In genomic region chr7:2084781-2085505, GRCh38 we compare ENCODE assay signal across 20 cellular contexts.
DNase-seq lines count a peak whose midpoint lies in the region; ATAC-seq and TF ChIP-seq lines count a peak whose summit lies in the region.
"Had no signal": no experiment of that assay in that cellular context is flagged by ENCODE, and none has a peak within 500 bp of the region (broad histone marks: within the 10 kb centered on the region; RNA-seq: fewer than 3 reads in every experiment).

No MANE protein-coding gene starts in this region.

- no peak overlapping the region for H3K4me3 ChIP-seq in Loucy (ENCODE audit: low read length, poor library complexity, severe bottlenecking)
- H3K4me3 ChIP-seq: lung, prostate gland had no signal

- no peaks in the 10 kb centered on the region for H3K9me2 ChIP-seq in Loucy (replicated peaks; ENCODE audit: low read depth, low read length)
- H3K9me2 ChIP-seq: SK-N-SH had no signal

- H3K4me1 ChIP-seq in Loucy (ENCODE audit: insufficient read depth, low read length, poor library complexity, severe bottlenecking): peaks cover 23% of the 10 kb centered on the region
- H3K4me1 ChIP-seq: Caco-2, prostate gland had no signal

- H4K20me1 ChIP-seq in Loucy (ENCODE audit: insufficient read depth, low read length, poor library complexity, severe bottlenecking): no peaks in the 10 kb centered on the region

- H3F3A ChIP-seq in Loucy (ENCODE audit: low read depth): no peaks in the 10 kb centered on the region

- peak overlapping the region; percentile 35 for H3K4me2 ChIP-seq in Loucy (ENCODE audit: low read depth, low read length, poor library complexity, severe bottlenecking)
- H3K4me2 ChIP-seq: SK-N-SH had no signal

- no peak overlapping the region for H3K4me3 Mint-ChIP-seq in central memory CD8-positive, alpha-beta T cell
- H3K4me3 Mint-ChIP-seq: activated CD4-positive, alpha-beta T cell treated with anti-CD3 and anti-CD28 coated beads, Interleukin-2, amount 10 ng/mL, durations not matched to agents 7 days and 5 days; type B pancreatic cell had no signal

- peak overlapping the region; percentile 58 for H3K27ac Mint-ChIP-seq in central memory CD8-positive, alpha-beta T cell (ENCODE audit: low read depth)
- H3K27ac Mint-ChIP-seq: activated CD4-positive, alpha-beta T cell treated with anti-CD3 and anti-CD28 coated beads, Interleukin-2, amount 10 ng/mL, durations not matched to agents 7 days and 5 days; type B pancreatic cell had no signal

- H3K27me3 ChIP-seq in Loucy (ENCODE audit: insufficient read depth, low read length, poor library complexity, severe bottlenecking): no peaks in the 10 kb centered on the region

- H3K79me2 ChIP-seq in Loucy (ENCODE audit: insufficient read depth, low read length): no peaks in the 10 kb centered on the region

- peaks cover 19% of the 10 kb centered on the region for H3K4me1 Mint-ChIP-seq in central memory CD8-positive, alpha-beta T cell

- no peaks in the 10 kb centered on the region for H3K9me3 Mint-ChIP-seq in central memory CD8-positive, alpha-beta T cell
- H3K9me3 Mint-ChIP-seq: activated CD4-positive, alpha-beta T cell treated with anti-CD3 and anti-CD28 coated beads, Interleukin-2, amount 10 ng/mL, durations not matched to agents 7 days and 5 days; type B pancreatic cell had no signal

- H3K36me3 ChIP-seq in Loucy (ENCODE audit: insufficient read depth, low read length): peaks cover 12% of the 10 kb centered on the region; the same call in 1 of the 2 replicates
- H3K36me3 ChIP-seq: prostate gland had no signal

- no peak overlapping the region for H3K9ac ChIP-seq in Loucy (ENCODE audit: low read depth, low read length, poor library complexity, severe bottlenecking)
- H3K9ac ChIP-seq: SK-N-SH had no signal

- TF ChIP-seq CTCF in Loucy (conservative IDR thresholded peaks at IDR 0.05; ENCODE audit: low read length): no peak

- H3K9me3 ChIP-seq in Loucy (ENCODE audit: insufficient read depth, low read depth, low read length): no peaks in the 10 kb centered on the region
- H3K9me3 ChIP-seq: Caco-2, prostate gland, SK-N-SH had no signal

- H3K27me3 Mint-ChIP-seq in central memory CD8-positive, alpha-beta T cell: no peaks in the 10 kb centered on the region
- H3K27me3 Mint-ChIP-seq: activated CD4-positive, alpha-beta T cell treated with anti-CD3 and anti-CD28 coated beads, Interleukin-2, amount 10 ng/mL, durations not matched to agents 7 days and 5 days; type B pancreatic cell had no signal

- H3K36me3 Mint-ChIP-seq in central memory CD8-positive, alpha-beta T cell (ENCODE audit: insufficient read depth): peaks cover 5% of the 10 kb centered on the region

- peak; percentile 36 for DNase-seq in activated CD8-positive, alpha-beta memory T cell treated with anti-CD3 and anti-CD28 coated beads, Interleukin-2, amount 50 U/mL, for 1 hour (ENCODE audit: extremely low read depth)
- no peak for DNase-seq in activated CD8-positive, alpha-beta memory T cell treated with anti-CD3 and anti-CD28 coated beads, Interleukin-2, amount 50 U/mL, for 48 hours
- DNase-seq in central memory CD8-positive, alpha-beta T cell (ENCODE audit: low spot score in 2 of 2): no peak
- no peak for DNase-seq in stimulated activated naive CD8-positive, alpha-beta T cell treated with anti-CD3 and anti-CD28 coated beads, Interleukin-15, Interleukin-2, amounts not matched to agents 100 U/mL and 50 U/mL, for 24 hours
- DNase-seq in RPMI8226 (no peak), NCI-H446 treated with DMSO at 0.1 percent for 48 hours (lab: John Stamatoyannopoulos, UW) (no peak)
- DNase-seq: activated naive CD4-positive, alpha-beta T cell treated with Interleukin-2 at 50 U/mL for 16 hours; AML-193; Caco-2; DMS79; NCI-H1092; NCI-H187 treated with DMSO at 0.1 percent for 48 hours; NCI-H82; SK-N-SH had no signal

- H2AFZ ChIP-seq in Loucy (ENCODE audit: low read length): no peak overlapping the region

- no peak for ATAC-seq in central memory CD8-positive, alpha-beta T cell (replicated peaks; ENCODE audit: extremely low read depth, poor library complexity, severe bottlenecking)
- peak; percentile 29 for ATAC-seq in stimulated activated naive CD8-positive, alpha-beta T cell treated with anti-CD3 and anti-CD28 coated beads, Interleukin-15, Interleukin-2, amounts not matched to agents 100 U/mL and 50 U/mL, for 24 hours
- no peak for ATAC-seq in HG02759 (IDR thresholded peaks at IDR 0.05; ENCODE audit: unreplicated experiment)
